In genomic region chr20:34190262-34190661, GRCh38 we compare ENCODE assay signal across 17 cellular contexts. TPM values are rescaled to one million over a fixed set of nuclear protein-coding genes. Genes with fewer than 3 reads are reported as not detected.
DNase-seq lines count a peak whose midpoint lies in the region; ATAC-seq, FAIRE-seq and TF ChIP-seq lines count a peak whose summit lies in the region.
"Had no signal": no experiment of that assay in that cellular context is flagged by ENCODE, and none has a peak within 500 bp of the region (broad histone marks: within the 10 kb centered on the region; RNA-seq: fewer than 3 reads in every experiment).

No MANE protein-coding gene starts in this region.

- H3K36me3 Mint-ChIP-seq in brain (no peaks in the 10 kb centered on the region), nephron (ENCODE audit: low read depth) (no peaks in the 10 kb centered on the region)
- H3K36me3 Mint-ChIP-seq in activated naive CD8-positive, alpha-beta T cell treated with anti-CD3 and anti-CD28 coated beads for 36 hours, result no peaks in the 10 kb centered on the region
- H3K36me3 Mint-ChIP-seq: CD4-positive, CD25-positive, alpha-beta regulatory T cell had no signal

- H3K27ac Mint-ChIP-seq in brain (peak overlapping the region in 4 of 5 experiments; percentile 1 to 79 (median 24)), nephron (peak overlapping the region; percentile 12 to 75 (median 57))
- no peak overlapping the region for H3K27ac Mint-ChIP-seq in activated naive CD8-positive, alpha-beta T cell treated with anti-CD3 and anti-CD28 coated beads for 36 hours
- H3K27ac Mint-ChIP-seq: CD4-positive, CD25-positive, alpha-beta regulatory T cell had no signal

- H3K27me3 ChIP-seq in GM23248 (replicated peaks; ENCODE audit: insufficient read depth), result no peaks in the 10 kb centered on the region
- no peaks in the 10 kb centered on the region for H3K27me3 ChIP-seq in tibial nerve
- peaks cover 5 to 56% of the 10 kb centered on the region in 2 experiments; a peak in 4 of 5 replicates for H3K27me3 ChIP-seq in HepG2 (ENCODE audit: control insufficient read depth in 1 of 2, insufficient read depth in 2 of 2, low read length in 2 of 2)
- H3K27me3 ChIP-seq: BLaER1 had no signal

- TF ChIP-seq EP300 in tibial nerve (IDR thresholded peaks at IDR 0.05), result no peak
- no peak for TF ChIP-seq EP300 in HepG2 (IDR thresholded peaks at IDR 0.05; ENCODE audit: low read depth in 2 of 2, low read length in 2 of 2)
- TF ChIP-seq EP300 in HepG2 (CRISPR knock-in tag; IDR thresholded peaks at IDR 0.05; ENCODE audit: borderline replicate concordance), result no peak

- H4K20me1 ChIP-seq in GM23248 (ENCODE audit: insufficient read depth) (no peaks in the 10 kb centered on the region), OCI-LY7 (ENCODE audit: insufficient read depth, low read length) (no peaks in the 10 kb centered on the region), HepG2 (ENCODE audit: insufficient read depth, low read length) (no peaks in the 10 kb centered on the region)
- H4K20me1 ChIP-seq: BLaER1 had no signal

- WGBS in GM23248 (ENCODE audit: low coverage in 1 of 2, low lambda C conversion rate in 2 of 2, missing lambda C conversion rate in 2 of 2), 2 experiments, result 12 to 18% methylated on average over 3 of the region's 3 CpGs
- 30 to 40% methylated on average over 3 of the region's 3 CpGs for WGBS in tibial nerve, 2 donors
- 39% methylated on average over 3 of the region's 3 CpGs for WGBS in HepG2 (ENCODE audit: low lambda C conversion rate)

- intact Hi-C loops in OCI-LY7 (cut with micrococcal nuclease; ENCODE audit: unreplicated experiment), result loop anchor here (1.0 to 5.0 kb wide), 5 partner anchors 52 to 347 kb away; partner anchors contain the start of gene ASIP
- intact Hi-C loops in HepG2 (cut with micrococcal nuclease; ENCODE audit: unreplicated experiment), result loop anchor here (1.0 to 2.0 kb wide), 2 partner anchors 121 to 333 kb away; no protein-coding TSS in a partner anchor

- no peak for ATAC-seq in HepG2

- H3K36me3 ChIP-seq in GM23248 (ENCODE audit: low read depth) (no peaks in the 10 kb centered on the region), OCI-LY7 (ENCODE audit: insufficient read depth, low read length) (no peaks in the 10 kb centered on the region), tibial nerve (no peaks in the 10 kb centered on the region), HepG2 (replicated peaks in 1 of 2; ENCODE audit: control insufficient read depth in 1 of 2, insufficient read depth in 2 of 2, low read length in 2 of 2) (no peaks in the 10 kb centered on the region)
- H3K36me3 ChIP-seq: BLaER1, HAP-1 had no signal

- no peak overlapping the region for H3K9ac ChIP-seq in GM23248
- no peak overlapping the region for H3K9ac ChIP-seq in HepG2 (ENCODE audit: insufficient read depth, low read depth, low read length)
- H3K9ac ChIP-seq: BLaER1 had no signal

- H3F3A ChIP-seq in GM23248 (ENCODE audit: insufficient read depth), result peaks cover 20% of the 10 kb centered on the region; the same call in 1 of the 2 replicates

- H3K27me3 Mint-ChIP-seq in brain (peaks cover 8% of the 10 kb centered on the region), nephron (ENCODE audit: low read depth) (no peaks in the 10 kb centered on the region)
- peaks cover 20% of the 10 kb centered on the region for H3K27me3 Mint-ChIP-seq in activated naive CD8-positive, alpha-beta T cell treated with anti-CD3 and anti-CD28 coated beads for 36 hours

- TF ChIP-seq CTCF in OCI-LY7 (conservative IDR thresholded peaks at IDR 0.05; ENCODE audit: low read length), result no peak
- TF ChIP-seq CTCF in brain (conservative IDR thresholded peaks at IDR 0.05), result no peak
- no peak for TF ChIP-seq CTCF in nephron (IDR thresholded peaks at IDR 0.05; ENCODE audit: unreplicated experiment in 3 of 3)
- no peak for TF ChIP-seq CTCF in tibial nerve (IDR thresholded peaks at IDR 0.05)
- no peak for TF ChIP-seq CTCF in HepG2 (CRISPR knock-in tag; IDR thresholded peaks at IDR 0.05)

- H3K4me2 ChIP-seq in GM23248 (ENCODE audit: unreplicated experiment), result no peak overlapping the region
- no peak overlapping the region for H3K4me2 ChIP-seq in OCI-LY7 (ENCODE audit: low read length)
- no peak overlapping the region for H3K4me2 ChIP-seq in HepG2 (ENCODE audit: low read depth, low read length)
- H3K4me2 ChIP-seq: BLaER1 had no signal

- no peak for FAIRE-seq in HepG2 (lab: Jason Lieb, UNC)
- FAIRE-seq: D721Med had no signal

- H3K27ac ChIP-seq in GM23248 (no peak overlapping the region), OCI-LY7 (ENCODE audit: low read depth, low read length, poor library complexity, severe bottlenecking) (no peak overlapping the region), tibial nerve (no peak overlapping the region), HepG2 (ENCODE audit: extremely low read length, insufficient read depth, low read length) (no peak overlapping the region)
- H3K27ac ChIP-seq: BLaER1, HL-60 had no signal

- H3K4me3 ChIP-seq in GM23248 (no peak overlapping the region), OCI-LY7 (ENCODE audit: low read depth, low read length, poor library complexity, severe bottlenecking) (no peak overlapping the region), tibial nerve (no peak overlapping the region), HepG2 (replicated peaks in 1 of 3; ENCODE audit: insufficient read depth in 1 of 3, low read depth in 2 of 3, low read length in 3 of 3) (no peak overlapping the region)
- H3K4me3 ChIP-seq: BLaER1, HAP-1 had no signal

- no peaks in the 10 kb centered on the region for H3K9me3 ChIP-seq in GM23248 (ENCODE audit: low read depth)
- H3K9me3 ChIP-seq in OCI-LY7 (ENCODE audit: low read length), result no peaks in the 10 kb centered on the region
- no peaks in the 10 kb centered on the region for H3K9me3 ChIP-seq in tibial nerve
- H3K9me3 ChIP-seq in HepG2 (ENCODE audit: low read length), result no peaks in the 10 kb centered on the region
- H3K9me3 ChIP-seq: BLaER1, HAP-1 had no signal

- BruUV-seq in OCI-LY7 (replicated peaks; lab: Mats Ljungman, UMichigan), result no TSS peak
- BruUV-seq in HepG2 (replicated peaks; lab: Mats Ljungman, UMichigan), result no TSS peak

- in situ Hi-C loops in GM23248 (cut with MboI), result no loop called here
- in situ Hi-C loops in HepG2 (cut with HindIII; ENCODE audit: extremely low pct_ligation_motif_present, low pct_unique_long_range_greater_than_20kb), result no loop called here

- H3K4me3 Mint-ChIP-seq in brain (no peak overlapping the region), nephron (no peak overlapping the region)
- H3K4me3 Mint-ChIP-seq in activated naive CD8-positive, alpha-beta T cell treated with anti-CD3 and anti-CD28 coated beads for 36 hours, result no peak overlapping the region
- H3K4me3 Mint-ChIP-seq: CD4-positive, CD25-positive, alpha-beta regulatory T cell had no signal

- H3K4me1 Mint-ChIP-seq in brain (peaks cover 21% of the 10 kb centered on the region), nephron (peaks cover 52% of the 10 kb centered on the region)
- no peaks in the 10 kb centered on the region for H3K4me1 Mint-ChIP-seq in activated naive CD8-positive, alpha-beta T cell treated with anti-CD3 and anti-CD28 coated beads for 36 hours

- H3K9me3 Mint-ChIP-seq in brain, result no peaks in the 10 kb centered on the region
- H3K9me3 Mint-ChIP-seq in nephron, result no peaks in the 10 kb centered on the region
- H3K9me3 Mint-ChIP-seq in activated naive CD8-positive, alpha-beta T cell treated with anti-CD3 and anti-CD28 coated beads for 36 hours, result no peaks in the 10 kb centered on the region

- no peak for TF ChIP-seq POLR2A in tibial nerve (IDR thresholded peaks at IDR 0.05)
- TF ChIP-seq POLR2A in HepG2 (IDR thresholded peaks at IDR 0.05; ENCODE audit: insufficient read depth in 1 of 2, low read depth in 2 of 2, low read length in 2 of 2), result no peak

- DNase-seq in GM23248 (peak; percentile 50), OCI-LY7 (ENCODE audit: low spot score) (no peak), tibial nerve (ENCODE audit: low spot score in 2 of 2) (no peak), HepG2 (ENCODE audit: low spot score) (no peak)
- DNase-seq in activated CD8-positive, alpha-beta memory T cell treated with anti-CD3 and anti-CD28 coated beads for 24 hours, result no peak
- no peak for DNase-seq in activated naive CD8-positive, alpha-beta T cell treated with anti-CD3 and anti-CD28 coated beads for 36 hours

- H3K4me1 ChIP-seq in GM23248 (ENCODE audit: insufficient read depth) (peaks cover 19% of the 10 kb centered on the region), OCI-LY7 (ENCODE audit: insufficient read depth, low read length, poor library complexity, severe bottlenecking) (peaks cover 9% of the 10 kb centered on the region), tibial nerve (peaks cover 0 to 19% (median 0%) of the 10 kb centered on the region in 4 donors), HepG2 (ENCODE audit: insufficient read depth, low read length) (no peaks in the 10 kb centered on the region)
- H3K4me1 ChIP-seq: HAP-1 had no signal

- no peak for TF ChIP-seq RAD21 in HepG2 (CRISPR knock-in tag; IDR thresholded peaks at IDR 0.05)

- POLR2A ChIA-PET in OCI-LY7 (lab: Charles Lee), result interaction anchor here (0.8 kb wide), 1 partner anchor 71 kb away, joined by 3 read pairs; no protein-coding TSS in a partner anchor
- POLR2A ChIA-PET in HepG2 (lab: Yijun Ruan, JAX), result interaction anchor here (0.6 to 1.2 kb wide), 2 partner anchors 57 to 121 kb away, joined by 4 to 6 read pairs; no protein-coding TSS in a partner anchor

- CTCF ChIA-PET in OCI-LY7 (lab: Charles Lee; ENCODE audit: unreplicated experiment), result interaction anchor here (1.1 kb wide), 1 partner anchor 124 kb away, joined by 3 read pairs; no protein-coding TSS in a partner anchor
- CTCF ChIA-PET in HepG2 (lab: Yijun Ruan, JAX; ENCODE audit: low intra/inter-chr PET ratio, low total read pairs), result interaction anchor here (1.3 kb wide), 1 partner anchor 333 kb away, joined by 4 read pairs; no protein-coding TSS in a partner anchor

- H2AFZ ChIP-seq in GM23248, result no peak overlapping the region
- peak overlapping the region; percentile 26; the same call in 1 of the 2 replicates for H2AFZ ChIP-seq in OCI-LY7 (ENCODE audit: low read length)
- H2AFZ ChIP-seq in HepG2 (ENCODE audit: low read length), result no peak overlapping the region

- H3K79me2 ChIP-seq in GM23248 (ENCODE audit: insufficient read depth) (no peaks in the 10 kb centered on the region), OCI-LY7 (ENCODE audit: insufficient read depth, low read depth, low read length) (no peaks in the 10 kb centered on the region), HepG2 (ENCODE audit: insufficient read depth, low read length) (no peaks in the 10 kb centered on the region)

- H3K9me2 ChIP-seq in GM23248 (ENCODE audit: insufficient read depth) (no peaks in the 10 kb centered on the region), OCI-LY7 (ENCODE audit: insufficient read depth, low read length) (no peaks in the 10 kb centered on the region)

RNA-seq across cellular contexts. Expression of gene ASIP, which starts 51.0 kb away (rescaled TPM):
- total RNA-seq in GM23248 (2014; rRNA removed; shearing (Covaris generic)), result not detected in 2 replicates
- not detected in 2 replicates for polyA plus RNA-seq in GM23248 (2016; fragmentation: Nextera tagmentation; extraction: Ambion mirVana)
- 0.32 TPM in 1 of 2 replicates, not detected in the other for total RNA-seq in OCI-LY7 (2014; rRNA removed; shearing (Covaris generic))
- 0.70 and 0.82 TPM in 2 replicates for total RNA-seq in OCI-LY7 (2022)
- polyA plus RNA-seq in brain (ENCODE audit: insufficient read depth, low read depth, low replicate concordance), result not detected
- not detected for total RNA-seq in activated naive CD8-positive, alpha-beta T cell treated with anti-CD3 and anti-CD28 coated beads for 36 hours
- 10 to 100 TPM in 1 of 4 donors, 1 to 10 TPM in 2, not detected in 1; 1.4 to 10.5 (median 3.3) TPM for total RNA-seq in tibial nerve
- total RNA-seq in HepG2 (2016; rRNA removed; fragmentation: Illumina TruSeq; extraction: Trizol), result not detected in 2 replicates
- not detected in 2 replicates for total RNA-seq in HepG2 (2016; cell fraction: cytosol; rRNA removed; fragmentation: Illumina TruSeq; extraction: Trizol; ENCODE audit: low read depth)
- total RNA-seq in HepG2 (2016; cell fraction: insoluble cytoplasmic fraction; rRNA removed; fragmentation: Illumina TruSeq; extraction: Trizol), result not detected in 2 replicates
- total RNA-seq in HepG2 (2016; cell fraction: membrane; rRNA removed; fragmentation: Illumina TruSeq; extraction: Trizol), result not detected in 2 replicates
- not detected in 2 replicates for total RNA-seq in HepG2 (2016; cell fraction: nucleus; rRNA removed; fragmentation: Illumina TruSeq; extraction: Trizol)
- polyA plus RNA-seq in HepG2 (2011; rRNA removed), result not detected in 2 replicates
- not detected in 2 replicates for polyA plus RNA-seq in HepG2 (2011; cell fraction: cytosol; rRNA removed)
- polyA plus RNA-seq in HepG2 (2011; cell fraction: nucleus; rRNA removed), result not detected in 2 replicates
- not detected in 2 replicates for polyA plus RNA-seq in HepG2 (2012)
- polyA plus RNA-seq in HepG2 (2016; cell fraction: cytosol; fragmentation: Illumina TruSeq; extraction: Trizol; ENCODE audit: low read depth), result not detected in 2 replicates
- not detected in 2 replicates for polyA plus RNA-seq in HepG2 (2016; cell fraction: insoluble cytoplasmic fraction; fragmentation: Illumina TruSeq; extraction: Trizol; ENCODE audit: low read depth)
- polyA plus RNA-seq in HepG2 (2016; cell fraction: membrane; fragmentation: Illumina TruSeq; extraction: Trizol; ENCODE audit: low read depth), result 0.39 TPM in 1 of 2 replicates, not detected in the other
- not detected in 2 replicates for polyA plus RNA-seq in HepG2 (2016; cell fraction: nucleus; fragmentation: Illumina TruSeq; extraction: Trizol; ENCODE audit: insufficient read depth, low read depth)
- polyA minus RNA-seq in HepG2 (2011; rRNA and poly(A)+ RNA removed; ENCODE audit: low replicate concordance), result not detected in 2 replicates
- polyA minus RNA-seq in HepG2 (2011; cell fraction: cytosol; rRNA and poly(A)+ RNA removed), result not detected in 2 replicates
- not detected in 2 replicates for polyA minus RNA-seq in HepG2 (2011; cell fraction: nucleus; rRNA and poly(A)+ RNA removed)
- total RNA-seq: CD4-positive, CD25-positive, alpha-beta regulatory T cell; G401; M059J; PC-3 had no signal
- polyA plus RNA-seq: AG04450; CD4-positive, CD25-positive, alpha-beta regulatory T cell had no signal
